ENCODE assay signal across 12 cellular contexts in genomic region chr19:44943801-44944249, GRCh38. TPM values are rescaled to one million over a fixed set of nuclear protein-coding genes. Genes with fewer than 3 reads are reported as not detected.
DNase-seq lines count a peak whose midpoint lies in the region; ATAC-seq and TF ChIP-seq lines count a peak whose summit lies in the region.
"Had no signal": no experiment of that assay in that cellular context is flagged by ENCODE, and none has a peak within 500 bp of the region (broad histone marks: within the 10 kb centered on the region; RNA-seq: fewer than 3 reads in every experiment).

No MANE protein-coding gene starts in this region.

- peak; percentile 81 to 85 for DNase-seq in AML-193 (lab: John Stamatoyannopoulos, UW)
- peak; percentile 96 for DNase-seq in OCI-M1 (lab: John Stamatoyannopoulos, UW)
- DNase-seq in iPS-NIHi11 (ENCODE audit: low spot score) = peak; percentile 25
- DNase-seq in A673 (ENCODE audit: low spot score) = no peak
- DNase-seq in ACHN = no peak
- DNase-seq in H4 (ENCODE audit: low spot score) = no peak
- no peak for DNase-seq in neuronal stem cell (ENCODE audit: low spot score)
- DNase-seq: T1000 had no signal

- H3K9me3 ChIP-seq in A673 (ENCODE audit: low read depth, low read length, poor library complexity, severe bottlenecking) (no peaks in the 10 kb centered on the region), neuronal stem cell (replicated peaks in 1 of 2; ENCODE audit: control insufficient read depth in 2 of 2, insufficient read depth in 1 of 2, low read depth in 1 of 2, low read length in 2 of 2) (no peaks in the 10 kb centered on the region)

- H3K4me1 ChIP-seq in A673 (ENCODE audit: insufficient read depth, low read length, poor library complexity, severe bottlenecking) (no peaks in the 10 kb centered on the region), neuronal stem cell (ENCODE audit: control insufficient read depth in 2 of 2, insufficient read depth in 1 of 2, low read depth in 1 of 2, low read length in 2 of 2) (no peaks in the 10 kb centered on the region)

- no peak for TF ChIP-seq CTCF in A673 (conservative IDR thresholded peaks at IDR 0.05; ENCODE audit: low read depth, low read length)

- no peak overlapping the region for H2BK5ac ChIP-seq in neuronal stem cell (ENCODE audit: low read length)

- H3K27ac ChIP-seq in A673 (ENCODE audit: low read depth, low read length, poor library complexity, severe bottlenecking) (no peak overlapping the region), neuronal stem cell (replicated peaks; ENCODE audit: low read length) (no peak overlapping the region)
- H3K27ac ChIP-seq: cardiac muscle cell had no signal

- no peak overlapping the region for H4K8ac ChIP-seq in neuronal stem cell (ENCODE audit: low read depth, low read length)

- H2BK15ac ChIP-seq in neuronal stem cell (ENCODE audit: low read length) = no peak overlapping the region

- in situ Hi-C loops in ACHN (cut with HindIII; ENCODE audit: low pct_ligation_motif_present, low pct_unique_long_range_greater_than_20kb, low sequenced_read_pairs) = no loop called here

- ATAC-seq in GM21526 (IDR thresholded peaks at IDR 0.05; ENCODE audit: low FRiP score, unreplicated experiment) = peak; percentile 54

- no peak overlapping the region for H3K4me2 ChIP-seq in neuronal stem cell (ENCODE audit: insufficient read depth, low read length, poor library complexity, severe bottlenecking)

- H3K23ac ChIP-seq in neuronal stem cell (ENCODE audit: low read depth, low read length, poor library complexity) = no peak overlapping the region

- peaks cover 4% of the 10 kb centered on the region for H3K79me1 ChIP-seq in neuronal stem cell (ENCODE audit: low read depth, low read length)

- H3K4ac ChIP-seq in neuronal stem cell (ENCODE audit: low read length) = no peak overlapping the region

- H3K14ac ChIP-seq in neuronal stem cell (ENCODE audit: low read length) = no peak overlapping the region

- CTCF ChIA-PET in A673 (lab: Charles Lee) = no interaction called here

- no peak overlapping the region for H3K9ac ChIP-seq in neuronal stem cell (ENCODE audit: low read depth, low read length, poor library complexity)

- H2BK120ac ChIP-seq in neuronal stem cell (ENCODE audit: low read depth, low read length) = no peak overlapping the region

- no peak overlapping the region for H4K91ac ChIP-seq in neuronal stem cell (ENCODE audit: low read depth, low read length, poor library complexity)

- H2BK12ac ChIP-seq in neuronal stem cell (ENCODE audit: low read length) = no peak overlapping the region

- H3K18ac ChIP-seq in neuronal stem cell (ENCODE audit: low read length) = no peak overlapping the region

- no CpG with 5 or more reads among the region's 10 CpGs for WGBS in neuronal stem cell (ENCODE audit: extremely low coverage in 2 of 2, insufficient read length in 2 of 2, insufficient replicate concordance in 1 of 2), 2 donors

- H2AK5ac ChIP-seq in neuronal stem cell (ENCODE audit: low read depth, low read length) = no peak overlapping the region

- intact Hi-C loops in A673 (cut with micrococcal nuclease; ENCODE audit: unreplicated experiment) = no loop called here

- H3K27me3 ChIP-seq in A673 (replicated peaks; ENCODE audit: insufficient read depth, low read depth, low read length, poor library complexity) (no peaks in the 10 kb centered on the region), neuronal stem cell (ENCODE audit: control insufficient read depth in 3 of 3, insufficient read depth in 3 of 3, low read depth in 1 of 3, low read length in 3 of 3) (no peaks in the 10 kb centered on the region)
- H3K27me3 ChIP-seq: cardiac muscle cell had no signal

- H3K36me3 ChIP-seq in A673 (ENCODE audit: insufficient read depth, low read length, poor library complexity, severe bottlenecking) (no peaks in the 10 kb centered on the region), neuronal stem cell (replicated peaks in 1 of 2; ENCODE audit: control insufficient read depth in 2 of 2, insufficient read depth in 2 of 2, low read length in 2 of 2) (no peaks in the 10 kb centered on the region)
- H3K36me3 ChIP-seq: cardiac muscle cell had no signal

- no peak overlapping the region for H2AFZ ChIP-seq in neuronal stem cell (ENCODE audit: low read length)

- POLR2A ChIA-PET in A673 (lab: Charles Lee; ENCODE audit: low non-redundant PET) = no interaction called here

- no TSS peak for BruUV-seq in A673 (replicated peaks; lab: Mats Ljungman, UMichigan)

- H3K4me3 ChIP-seq in A673 (ENCODE audit: low read depth, low read length, poor library complexity, severe bottlenecking) (no peak overlapping the region), neuronal stem cell (ENCODE audit: low read length in 2 of 2) (no peak overlapping the region)
- H3K4me3 ChIP-seq: cardiac muscle cell had no signal

RNA-seq across cellular contexts. Expression of gene APOC4, which starts 1.8 kb away (rescaled TPM):
- not detected in 2 replicates for total RNA-seq in A673 (2021)
- not detected in 2 replicates for total RNA-seq in H4 (2014; rRNA removed; shearing (Covaris generic))
- not detected for polyA plus RNA-seq in neuronal stem cell (2013, experiment 1 of 2)
- not detected for polyA plus RNA-seq in neuronal stem cell (2013, experiment 2 of 2)
- total RNA-seq: cardiac muscle cell, myocyte had no signal
- polyA plus RNA-seq: BJ, cardiac muscle cell had no signal

RNA-seq across cellular contexts. Expression of gene APOC2, which starts 2.0 kb away (rescaled TPM):
- not detected in 2 replicates for total RNA-seq in A673 (2021)
- not detected in 2 replicates for total RNA-seq in H4 (2014; rRNA removed; shearing (Covaris generic))
- 0.08 TPM for polyA plus RNA-seq in neuronal stem cell (2013, experiment 1 of 2)
- 0.08 TPM for polyA plus RNA-seq in neuronal stem cell (2013, experiment 2 of 2)
- total RNA-seq: cardiac muscle cell had no signal
- polyA plus RNA-seq: BJ had no signal

RNA-seq across cellular contexts. Expression of gene CLPTM1, which starts 11.4 kb away (rescaled TPM):
- 135 and 138 TPM in 2 replicates for total RNA-seq in A673 (2021)
- 12.9 and 17.4 TPM in 2 replicates for total RNA-seq in H4 (2014; rRNA removed; shearing (Covaris generic))
- polyA plus RNA-seq in neuronal stem cell (2013, experiment 1 of 2) = 44.5 TPM
- 42.3 TPM for polyA plus RNA-seq in neuronal stem cell (2013, experiment 2 of 2)

RNA-seq across cellular contexts. Expression of gene APOC1, which starts 29.4 kb away (rescaled TPM):
- 2.3 and 5.5 TPM in 2 replicates for total RNA-seq in A673 (2021)
- total RNA-seq in H4 (2014; rRNA removed; shearing (Covaris generic)) = not detected in 2 replicates
- 128 TPM for polyA plus RNA-seq in neuronal stem cell (2013, experiment 1 of 2)
- 116 TPM for polyA plus RNA-seq in neuronal stem cell (2013, experiment 2 of 2)

RNA-seq across cellular contexts. Expression of gene APOE, which starts 38.2 kb away (rescaled TPM):
- 9.4 and 10.4 TPM in 2 replicates for total RNA-seq in A673 (2021)
- 0.33 and 0.75 TPM in 2 replicates for total RNA-seq in H4 (2014; rRNA removed; shearing (Covaris generic))
- polyA plus RNA-seq in neuronal stem cell (2013, experiment 1 of 2) = 121 TPM
- polyA plus RNA-seq in neuronal stem cell (2013, experiment 2 of 2) = 119 TPM

Comparison
In these comparisons a context has a peak if more than half of its experiments do, and no peak if none do; other contexts are left out.
1. DNase-seq: peak in AML-193 (2 of 2), OCI-M1 (single experiment) and iPS-NIHi11 (single experiment); none in A673 (single experiment), ACHN (single experiment), H4 (single experiment) and neuronal stem cell (single experiment).